In the genomic region with DNA sequence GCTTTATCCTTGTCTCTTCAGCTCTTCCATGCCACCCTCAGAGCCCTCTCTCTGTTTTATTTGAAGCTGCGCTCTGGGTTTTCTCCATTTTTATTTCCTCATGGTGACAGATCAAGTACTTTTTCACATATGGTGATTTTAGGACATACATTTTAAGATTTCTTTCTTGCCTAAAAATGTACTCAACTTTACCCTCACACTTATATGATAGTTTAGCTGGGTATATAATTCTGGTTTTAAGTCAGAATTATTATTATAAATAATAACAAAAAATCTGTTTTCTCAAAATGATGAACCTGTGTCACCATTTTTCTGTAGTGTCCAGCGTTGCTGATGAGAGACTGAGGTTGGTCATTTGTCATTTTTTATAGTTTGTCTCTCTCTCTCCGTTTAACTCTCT, we compare ENCODE assay signal across 23 cellular contexts. TPM values are rescaled to one million over a fixed set of nuclear protein-coding genes. Genes with fewer than 3 reads are reported as not detected.
A peak's percentile ranks its signal among the peaks of the same experiment; 100 is the strongest.
DNase-seq lines count a peak whose midpoint lies in the region; ATAC-seq, FAIRE-seq and TF ChIP-seq lines count a peak whose summit lies in the region.
"Had no signal": no experiment of that assay in that cellular context is flagged by ENCODE, and none has a peak within 500 bp of the region (broad histone marks: within the 10 kb centered on the region; RNA-seq: fewer than 3 reads in every experiment).

No MANE protein-coding gene starts in this region.

- H3K9me3 ChIP-seq in CD4-positive, alpha-beta T cell (ENCODE audit: control insufficient read depth, low read length), result peaks cover 12% of the 10 kb centered on the region
- H3K9me3 ChIP-seq in K562 (replicated peaks; ENCODE audit: control insufficient read depth, insufficient read depth, low read depth, low read length), result peaks cover 3% of the 10 kb centered on the region
- H3K9me3 ChIP-seq in neural progenitor cell (ENCODE audit: low read depth), result peaks cover 10% of the 10 kb centered on the region
- H3K9me3 ChIP-seq: BE2C had no signal

- H3K4me2 ChIP-seq in K562 (ENCODE audit: insufficient read depth, low read length), result no peak overlapping the region
- no peak overlapping the region for H3K4me2 ChIP-seq in neural progenitor cell

- peak overlapping the region; percentile 8 for H3K4me3 Mint-ChIP-seq in CD4-positive, alpha-beta T cell
- H3K4me3 Mint-ChIP-seq in naive thymus-derived CD8-positive, alpha-beta T cell, result peak overlapping the region in 5 of 10 donors; percentile 12 to 64 (median 55)
- H3K4me3 Mint-ChIP-seq in neural progenitor cell, result no peak overlapping the region

- H3K36me3 ChIP-seq in K562 (ENCODE audit: control insufficient read depth, insufficient read depth, low read length) (no peaks in the 10 kb centered on the region), neural progenitor cell (no peaks in the 10 kb centered on the region)
- H3K36me3 ChIP-seq: BE2C, HAP-1 had no signal

- H3K4me3 ChIP-seq in K562 (no peak overlapping the region), neural progenitor cell (no peak overlapping the region)
- H3K4me3 ChIP-seq: A549, GM12878, HAP-1 had no signal

- WGBS in K562 (ENCODE audit: insufficient coverage, low coverage, missing lambda C conversion rate), result 0% methylated on average over 3 of the region's 3 CpGs

- no peak for TF ChIP-seq POLR2A in K562 (conservative IDR thresholded peaks at IDR 0.05)

- in situ Hi-C loops in K562 (cut with MboI), result no loop called here

- FAIRE-seq in K562 (lab: Jason Lieb, UNC), result no peak
- FAIRE-seq: A549, GM12878, H54 had no signal

- H3K27me3 ChIP-seq in CD4-positive, alpha-beta T cell (ENCODE audit: control insufficient read depth, insufficient read depth, low read length), result no peaks in the 10 kb centered on the region
- H3K27me3 ChIP-seq in K562 (ENCODE audit: control insufficient read depth in 2 of 2, insufficient read depth in 2 of 2, low read length in 2 of 2), result peaks cover 0 to 8% of the 10 kb centered on the region in 2 experiments; a peak in 1 of 5 replicates
- H3K27me3 ChIP-seq in neural progenitor cell, result no peaks in the 10 kb centered on the region

- intact Hi-C loops in CD4-positive, alpha-beta T cell (cut with DNase I, micrococcal nuclease), result no loop called here
- intact Hi-C loops in K562 (cut with micrococcal nuclease), result no loop called here

- H3K9me3 Mint-ChIP-seq in CD4-positive, alpha-beta T cell, result peaks cover 14% of the 10 kb centered on the region
- peaks cover 0 to 29% (median 18%) of the 10 kb centered on the region in 9 donors for H3K9me3 Mint-ChIP-seq in naive thymus-derived CD8-positive, alpha-beta T cell
- H3K9me3 Mint-ChIP-seq in neural progenitor cell, result peaks cover 42% of the 10 kb centered on the region

- H3K36me3 Mint-ChIP-seq in CD4-positive, alpha-beta T cell (ENCODE audit: low read depth), result no peaks in the 10 kb centered on the region
- peaks cover 0 to 15% (median 5%) of the 10 kb centered on the region in 3 donors for H3K36me3 Mint-ChIP-seq in naive thymus-derived CD8-positive, alpha-beta T cell
- H3K36me3 Mint-ChIP-seq in neural progenitor cell, result no peaks in the 10 kb centered on the region

- no peak overlapping the region for H3K27ac ChIP-seq in CD4-positive, alpha-beta T cell (ENCODE audit: low read depth, low read length)
- H3K27ac ChIP-seq in K562 (ENCODE audit: extremely low read depth, low read depth, low read length), result no peak overlapping the region
- H3K27ac ChIP-seq in neural progenitor cell, result no peak overlapping the region
- H3K27ac ChIP-seq: A549 had no signal

- ATAC-seq in CD4-positive, alpha-beta T cell (ENCODE audit: poor library complexity), result no peak
- ATAC-seq in K562, result no peak
- no peak for ATAC-seq in naive thymus-derived CD8-positive, alpha-beta T cell
- ATAC-seq: GM12878 had no signal

- peaks cover 27% of the 10 kb centered on the region for H3K27me3 Mint-ChIP-seq in CD4-positive, alpha-beta T cell
- peaks cover 3 to 10% (median 7%) of the 10 kb centered on the region in 5 donors for H3K27me3 Mint-ChIP-seq in naive thymus-derived CD8-positive, alpha-beta T cell
- H3K27me3 Mint-ChIP-seq in neural progenitor cell (ENCODE audit: insufficient read depth, low read depth), result no peaks in the 10 kb centered on the region

- H3F3A ChIP-seq in neural progenitor cell (ENCODE audit: low read depth), result peaks cover 14% of the 10 kb centered on the region

- no peak for TF ChIP-seq RAD21 in K562 (CRISPR knock-in tag; conservative IDR thresholded peaks at IDR 0.05 in 1 of 2, IDR thresholded peaks at IDR 0.05 in 1 of 2)

- TF ChIP-seq EP300 in K562 (IDR thresholded peaks at IDR 0.05; ENCODE audit: low read length), result no peak

- H3K4me1 ChIP-seq in K562 (replicated peaks in 1 of 2; ENCODE audit: control insufficient read depth in 2 of 2, insufficient read depth in 2 of 2, low read length in 2 of 2), result no peaks in the 10 kb centered on the region; a peak in 2 of 5 replicates
- peaks cover 13% of the 10 kb centered on the region for H3K4me1 ChIP-seq in neural progenitor cell
- H3K4me1 ChIP-seq: A549, BE2C, HAP-1 had no signal

- no TSS peak for BruUV-seq in K562 (replicated peaks; lab: Mats Ljungman, UMichigan)

- peaks cover 24% of the 10 kb centered on the region for H3K4me1 Mint-ChIP-seq in CD4-positive, alpha-beta T cell (ENCODE audit: low read depth)
- H3K4me1 Mint-ChIP-seq in naive thymus-derived CD8-positive, alpha-beta T cell, result peaks cover 16 to 44% (median 32%) of the 10 kb centered on the region in 4 donors
- H3K4me1 Mint-ChIP-seq in neural progenitor cell, result peaks cover 10% of the 10 kb centered on the region

- H3K9ac ChIP-seq in K562 (ENCODE audit: insufficient read depth in 1 of 2, low read depth in 2 of 2, low read length in 2 of 2) (no peak overlapping the region), neural progenitor cell (no peak overlapping the region)

- POLR2A ChIA-PET in CD4-positive, alpha-beta T cell (lab: Charles Lee), result interaction anchor here (0.6 to 1.5 kb wide), 2 partner anchors 33 to 184 kb away, joined by 3 to 6 read pairs; no protein-coding TSS in a partner anchor
- POLR2A ChIA-PET in K562 (lab: Yijun Ruan, JAX), result interaction anchor here (1.4 kb wide), 1 partner anchor 20 kb away, joined by 3 read pairs; no protein-coding TSS in a partner anchor
- POLR2A ChIA-PET in naive thymus-derived CD8-positive, alpha-beta T cell (lab: Charles Lee), result interaction anchor here (1.9 kb wide), 1 partner anchor 76 kb away, joined by 5 read pairs; the partner anchor contains the start of gene KRTAP12-3

- no peaks in the 10 kb centered on the region for H3K9me1 ChIP-seq in K562 (ENCODE audit: control insufficient read depth, insufficient read depth, low read length)

- H3K79me2 ChIP-seq in K562 (ENCODE audit: control insufficient read depth, insufficient read depth, low read length), result no peaks in the 10 kb centered on the region
- no peaks in the 10 kb centered on the region for H3K79me2 ChIP-seq in neural progenitor cell (ENCODE audit: low read depth)

- CTCF ChIA-PET in CD4-positive, alpha-beta T cell (lab: Charles Lee), result no interaction called here
- CTCF ChIA-PET in K562 (lab: Yijun Ruan, JAX; ENCODE audit: low intra/inter-chr PET ratio), result no interaction called here

- DNase-seq in DMS53 (lab: John Stamatoyannopoulos, UW) (peak; percentile 20), DMS53 treated with DMSO at 0.1 percent for 48 hours (lab: John Stamatoyannopoulos, UW; ENCODE audit: unreplicated experiment) (no peak), K562 (ENCODE audit: extremely low read depth in 1 of 4, low spot score in 3 of 4) (no peak), neural progenitor cell (ENCODE audit: low spot score) (no peak), NCI-H2171 treated with DMSO at 0.1 percent for 48 hours (lab: John Stamatoyannopoulos, UW) (no peak)
- no peak for DNase-seq in CD4-positive, alpha-beta T cell
- no peak for DNase-seq in naive thymus-derived CD8-positive, alpha-beta T cell
- no peak for DNase-seq in stimulated activated naive CD4-positive, alpha-beta T cell (lab: John Stamatoyannopoulos, UW)
- DNase-seq: 8988T; ACHN; AML-193; BE2C; C1 segment of cervical spinal cord; Calu3; CD8-positive, alpha-beta memory T cell; DMS79; EL; GDM1; GOT3 had no signal

- H2AFZ ChIP-seq in K562 (ENCODE audit: low read depth, low read length) (no peak overlapping the region), neural progenitor cell (replicated peaks) (no peak overlapping the region)

- H4K20me1 ChIP-seq in K562 (replicated peaks; ENCODE audit: control insufficient read depth, insufficient read depth, low read length), result no peaks in the 10 kb centered on the region
- H4K20me1 ChIP-seq in neural progenitor cell (ENCODE audit: low read depth), result no peaks in the 10 kb centered on the region

- no peak for TF ChIP-seq CTCF in CD4-positive, alpha-beta T cell (IDR thresholded peaks at IDR 0.05)
- TF ChIP-seq CTCF in K562 (IDR thresholded peaks at IDR 0.05 in 2 of 3, conservative IDR thresholded peaks at IDR 0.05 in 1 of 3; ENCODE audit: insufficient read depth in 2 of 3, low read depth in 1 of 3, low read length in 3 of 3) (no peak), neural progenitor cell (IDR thresholded peaks at IDR 0.05) (no peak)

- no peak overlapping the region for H3K27ac Mint-ChIP-seq in CD4-positive, alpha-beta T cell
- peak overlapping the region in 7 of 10 donors; percentile 6 to 76 (median 58) for H3K27ac Mint-ChIP-seq in naive thymus-derived CD8-positive, alpha-beta T cell
- no peak overlapping the region for H3K27ac Mint-ChIP-seq in neural progenitor cell
- H3K27ac Mint-ChIP-seq: CD8-positive, alpha-beta memory T cell had no signal

RNA-seq across cellular contexts. Expression of gene KRTAP10-5, which starts 0.8 kb away (rescaled TPM):
- total RNA-seq in CD4-positive, alpha-beta T cell, result not detected
- not detected in 2 replicates for total RNA-seq in K562 (2011; cell fraction: chromatin; rRNA removed; ENCODE audit: low replicate concordance)
- not detected in 2 replicates for total RNA-seq in K562 (2011; cell fraction: nucleolus; rRNA removed)
- not detected in 2 replicates for total RNA-seq in K562 (2011; cell fraction: nucleoplasm; rRNA removed)
- total RNA-seq in K562 (2014; rRNA removed) (not detected in 2 replicates), K562 (2014; rRNA removed; fragmentation: Illumina TruSeq; extraction: Trizol) (not detected in 2 replicates), K562 (2015; rRNA removed; fragmentation: Illumina TruSeq; extraction: Trizol) (not detected in 2 replicates), K562 (2021) (not detected in 2 replicates), neural progenitor cell (ENCODE audit: low replicate concordance) (not detected in 2 replicates)
- polyA plus RNA-seq in K562 (2011; rRNA removed) (not detected in 2 replicates), K562 (2014; fragmentation: Illumina TruSeq; extraction: Trizol) (not detected in 2 replicates), K562 (2014; fragmentation: Nextera tagmentation; extraction: Ambion mirVana) (not detected), K562 (2014; rRNA removed) (not detected in 2 replicates)
- polyA plus RNA-seq in K562 (2011; cell fraction: cytosol; rRNA removed), result not detected in 2 replicates
- not detected in 2 replicates for polyA plus RNA-seq in K562 (2011; cell fraction: nucleus; rRNA removed)
- polyA plus RNA-seq in K562 (2012), result not detected in 2 replicates
- polyA minus RNA-seq in K562 (2011; rRNA and poly(A)+ RNA removed), result not detected in 2 replicates
- not detected in 2 replicates for polyA minus RNA-seq in K562 (2011; cell fraction: cytosol; rRNA and poly(A)+ RNA removed)
- not detected in 2 replicates for polyA minus RNA-seq in K562 (2011; cell fraction: nucleus; rRNA and poly(A)+ RNA removed)
- not detected for total RNA-seq in naive thymus-derived CD8-positive, alpha-beta T cell
- not detected for polyA plus RNA-seq in naive thymus-derived CD8-positive, alpha-beta T cell
- total RNA-seq: Calu3; CD8-positive, alpha-beta memory T cell; GM12878 had no signal
- polyA plus RNA-seq: A549; CD8-positive, alpha-beta memory T cell; GM12878 had no signal

RNA-seq across cellular contexts. Expression of gene KRTAP10-4, which starts 7.6 kb away (rescaled TPM):
- not detected for total RNA-seq in CD4-positive, alpha-beta T cell
- total RNA-seq in K562 (2011; cell fraction: chromatin; rRNA removed; ENCODE audit: low replicate concordance), result not detected in 2 replicates
- total RNA-seq in K562 (2011; cell fraction: nucleolus; rRNA removed), result not detected in 2 replicates
- not detected in 2 replicates for total RNA-seq in K562 (2011; cell fraction: nucleoplasm; rRNA removed)
- total RNA-seq in K562 (2014; rRNA removed) (not detected in 2 replicates), K562 (2014; rRNA removed; fragmentation: Illumina TruSeq; extraction: Trizol) (not detected in 2 replicates), K562 (2015; rRNA removed; fragmentation: Illumina TruSeq; extraction: Trizol) (not detected in 2 replicates), K562 (2021) (not detected in 2 replicates), neural progenitor cell (ENCODE audit: low replicate concordance) (not detected in 2 replicates)
- polyA plus RNA-seq in K562 (2011; rRNA removed) (not detected in 2 replicates), K562 (2014; fragmentation: Illumina TruSeq; extraction: Trizol) (not detected in 2 replicates), K562 (2014; fragmentation: Nextera tagmentation; extraction: Ambion mirVana) (not detected), K562 (2014; rRNA removed) (not detected in 2 replicates)
- polyA plus RNA-seq in K562 (2011; cell fraction: cytosol; rRNA removed), result not detected in 2 replicates
- polyA plus RNA-seq in K562 (2011; cell fraction: nucleus; rRNA removed), result not detected in 2 replicates
- not detected in 2 replicates for polyA plus RNA-seq in K562 (2012)
- polyA minus RNA-seq in K562 (2011; rRNA and poly(A)+ RNA removed), result not detected in 2 replicates
- not detected in 2 replicates for polyA minus RNA-seq in K562 (2011; cell fraction: cytosol; rRNA and poly(A)+ RNA removed)
- not detected in 2 replicates for polyA minus RNA-seq in K562 (2011; cell fraction: nucleus; rRNA and poly(A)+ RNA removed)
- total RNA-seq in naive thymus-derived CD8-positive, alpha-beta T cell, result not detected
- polyA plus RNA-seq in naive thymus-derived CD8-positive, alpha-beta T cell, result not detected
- total RNA-seq: Calu3; CD8-positive, alpha-beta memory T cell; GM12878 had no signal
- polyA plus RNA-seq: A549; CD8-positive, alpha-beta memory T cell; GM12878 had no signal

RNA-seq across cellular contexts. Expression of gene KRTAP10-6, which starts 11.1 kb away (rescaled TPM):
- not detected for total RNA-seq in CD4-positive, alpha-beta T cell
- not detected in 2 replicates for total RNA-seq in K562 (2011; cell fraction: chromatin; rRNA removed; ENCODE audit: low replicate concordance)
- not detected in 2 replicates for total RNA-seq in K562 (2011; cell fraction: nucleolus; rRNA removed)
- total RNA-seq in K562 (2011; cell fraction: nucleoplasm; rRNA removed), result not detected in 2 replicates
- total RNA-seq in K562 (2014; rRNA removed) (not detected in 2 replicates), K562 (2014; rRNA removed; fragmentation: Illumina TruSeq; extraction: Trizol) (not detected in 2 replicates), K562 (2015; rRNA removed; fragmentation: Illumina TruSeq; extraction: Trizol) (not detected in 2 replicates), K562 (2021) (not detected in 2 replicates), neural progenitor cell (ENCODE audit: low replicate concordance) (not detected in 2 replicates)
- polyA plus RNA-seq in K562 (2011; rRNA removed) (not detected in 2 replicates), K562 (2014; fragmentation: Illumina TruSeq; extraction: Trizol) (not detected in 2 replicates), K562 (2014; fragmentation: Nextera tagmentation; extraction: Ambion mirVana) (not detected), K562 (2014; rRNA removed) (not detected in 2 replicates)
- not detected in 2 replicates for polyA plus RNA-seq in K562 (2011; cell fraction: cytosol; rRNA removed)
- polyA plus RNA-seq in K562 (2011; cell fraction: nucleus; rRNA removed), result not detected in 2 replicates
- not detected in 2 replicates for polyA plus RNA-seq in K562 (2012)
- polyA minus RNA-seq in K562 (2011; rRNA and poly(A)+ RNA removed), result not detected in 2 replicates
- not detected in 2 replicates for polyA minus RNA-seq in K562 (2011; cell fraction: cytosol; rRNA and poly(A)+ RNA removed)
- polyA minus RNA-seq in K562 (2011; cell fraction: nucleus; rRNA and poly(A)+ RNA removed), result not detected in 2 replicates
- not detected for total RNA-seq in naive thymus-derived CD8-positive, alpha-beta T cell
- not detected for polyA plus RNA-seq in naive thymus-derived CD8-positive, alpha-beta T cell
- total RNA-seq: Calu3; CD8-positive, alpha-beta memory T cell; GM12878 had no signal
- polyA plus RNA-seq: A549; CD8-positive, alpha-beta memory T cell; GM12878 had no signal

RNA-seq across cellular contexts. Expression of gene KRTAP10-7, which starts 19.2 kb away (rescaled TPM):
- total RNA-seq in CD4-positive, alpha-beta T cell, result not detected
- total RNA-seq in K562 (2011; cell fraction: chromatin; rRNA removed; ENCODE audit: low replicate concordance), result not detected in 2 replicates
- not detected in 2 replicates for total RNA-seq in K562 (2011; cell fraction: nucleolus; rRNA removed)
- not detected in 2 replicates for total RNA-seq in K562 (2011; cell fraction: nucleoplasm; rRNA removed)
- total RNA-seq in K562 (2014; rRNA removed) (not detected in 2 replicates), K562 (2014; rRNA removed; fragmentation: Illumina TruSeq; extraction: Trizol) (not detected in 2 replicates), K562 (2015; rRNA removed; fragmentation: Illumina TruSeq; extraction: Trizol) (not detected in 2 replicates), K562 (2021) (not detected in 2 replicates), neural progenitor cell (ENCODE audit: low replicate concordance) (not detected in 2 replicates)
- polyA plus RNA-seq in K562 (2011; rRNA removed) (not detected in 2 replicates), K562 (2014; fragmentation: Illumina TruSeq; extraction: Trizol) (not detected in 2 replicates), K562 (2014; fragmentation: Nextera tagmentation; extraction: Ambion mirVana) (not detected), K562 (2014; rRNA removed) (not detected in 2 replicates)
- polyA plus RNA-seq in K562 (2011; cell fraction: cytosol; rRNA removed), result not detected in 2 replicates
- polyA plus RNA-seq in K562 (2011; cell fraction: nucleus; rRNA removed), result not detected in 2 replicates
- not detected in 2 replicates for polyA plus RNA-seq in K562 (2012)
- polyA minus RNA-seq in K562 (2011; rRNA and poly(A)+ RNA removed), result not detected in 2 replicates
- not detected in 2 replicates for polyA minus RNA-seq in K562 (2011; cell fraction: cytosol; rRNA and poly(A)+ RNA removed)
- polyA minus RNA-seq in K562 (2011; cell fraction: nucleus; rRNA and poly(A)+ RNA removed), result not detected in 2 replicates
- total RNA-seq in naive thymus-derived CD8-positive, alpha-beta T cell, result not detected
- polyA plus RNA-seq in naive thymus-derived CD8-positive, alpha-beta T cell, result not detected
- total RNA-seq: Calu3; CD8-positive, alpha-beta memory T cell; GM12878 had no signal
- polyA plus RNA-seq: A549; CD8-positive, alpha-beta memory T cell; GM12878 had no signal

RNA-seq across cellular contexts. Expression of gene KRTAP10-3, which starts 22.6 kb away (rescaled TPM):
- total RNA-seq in CD4-positive, alpha-beta T cell, result not detected
- not detected in 2 replicates for total RNA-seq in K562 (2011; cell fraction: chromatin; rRNA removed; ENCODE audit: low replicate concordance)
- total RNA-seq in K562 (2011; cell fraction: nucleolus; rRNA removed), result not detected in 2 replicates
- total RNA-seq in K562 (2011; cell fraction: nucleoplasm; rRNA removed), result not detected in 2 replicates
- total RNA-seq in K562 (2014; rRNA removed) (not detected in 2 replicates), K562 (2014; rRNA removed; fragmentation: Illumina TruSeq; extraction: Trizol) (not detected in 2 replicates), K562 (2015; rRNA removed; fragmentation: Illumina TruSeq; extraction: Trizol) (not detected in 2 replicates), K562 (2021) (not detected in 2 replicates), neural progenitor cell (ENCODE audit: low replicate concordance) (not detected in 2 replicates)
- polyA plus RNA-seq in K562 (2011; rRNA removed) (not detected in 2 replicates), K562 (2014; fragmentation: Illumina TruSeq; extraction: Trizol) (not detected in 2 replicates), K562 (2014; fragmentation: Nextera tagmentation; extraction: Ambion mirVana) (not detected), K562 (2014; rRNA removed) (not detected in 2 replicates)
- polyA plus RNA-seq in K562 (2011; cell fraction: cytosol; rRNA removed), result not detected in 2 replicates
- not detected in 2 replicates for polyA plus RNA-seq in K562 (2011; cell fraction: nucleus; rRNA removed)
- polyA plus RNA-seq in K562 (2012), result not detected in 2 replicates
- not detected in 2 replicates for polyA minus RNA-seq in K562 (2011; rRNA and poly(A)+ RNA removed)
- not detected in 2 replicates for polyA minus RNA-seq in K562 (2011; cell fraction: cytosol; rRNA and poly(A)+ RNA removed)
- polyA minus RNA-seq in K562 (2011; cell fraction: nucleus; rRNA and poly(A)+ RNA removed), result not detected in 2 replicates
- not detected for total RNA-seq in naive thymus-derived CD8-positive, alpha-beta T cell
- not detected for polyA plus RNA-seq in naive thymus-derived CD8-positive, alpha-beta T cell
- total RNA-seq: Calu3; CD8-positive, alpha-beta memory T cell; GM12878 had no signal
- polyA plus RNA-seq: A549; CD8-positive, alpha-beta memory T cell; GM12878 had no signal

Comparison
In these comparisons a context has a peak if more than half of its experiments do, and no peak if none do; other contexts are left out.
1. H3K27ac Mint-ChIP-seq: peak in naive thymus-derived CD8-positive, alpha-beta T cell (7 of 10); none in CD4-positive, alpha-beta T cell (single experiment) and neural progenitor cell (single experiment).